ENCODE assay signal across 2 cellular contexts in the genomic region with DNA sequence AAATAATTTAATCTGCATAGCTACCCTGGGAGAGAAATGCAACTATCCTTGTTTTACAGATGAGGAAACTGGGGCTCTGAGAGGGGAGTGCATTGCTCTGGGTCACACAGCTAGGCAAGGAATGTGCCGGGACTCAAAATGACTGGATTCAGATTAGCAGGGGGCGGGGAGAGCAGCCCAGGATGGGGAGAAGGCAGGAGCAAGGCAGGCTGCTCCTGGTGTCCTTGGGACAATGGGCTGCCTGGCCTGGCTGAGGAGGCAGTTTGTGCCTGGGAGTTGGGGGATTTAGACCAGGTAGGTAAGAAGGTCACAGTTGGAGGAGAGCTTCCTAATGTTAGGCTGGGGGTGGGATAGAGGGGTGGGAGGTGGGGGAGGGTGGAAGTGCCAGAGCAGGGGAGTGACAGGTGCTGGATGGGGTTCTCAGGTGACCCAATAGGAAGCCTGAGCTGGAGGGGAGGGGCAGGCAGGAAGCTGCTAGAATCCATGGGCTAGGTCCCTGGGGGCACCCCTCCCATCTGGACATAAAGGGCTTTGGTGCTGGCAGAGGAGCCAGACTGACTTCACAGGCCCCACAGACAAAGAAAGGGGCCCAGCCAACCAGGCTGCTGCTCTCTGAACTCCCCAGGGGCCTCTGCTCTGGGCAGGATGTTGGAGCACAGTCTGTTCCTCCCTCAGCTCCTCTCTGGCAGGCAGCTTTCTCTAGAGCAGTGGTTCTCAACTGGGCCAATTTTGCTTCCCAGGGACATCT.
TF ChIP-seq lines count a peak whose summit lies in the region.

No MANE protein-coding gene starts in this region.

TF ChIP-seq in IMR-90, 13 proteins besides CTCF, POLR2A, EP300 and RAD21 (continued from another document):
- no peak for TF ChIP-seq SMC3 (IDR thresholded peaks at IDR 0.05; ENCODE audit: low read depth, low read length)
- no peak for TF ChIP-seq MAFK (IDR thresholded peaks at IDR 0.05; ENCODE audit: low read depth, low read length)
- no peak for TF ChIP-seq CHD1 (IDR thresholded peaks at IDR 0.05; ENCODE audit: low read depth, low read length)
- no peak for TF ChIP-seq FOS (IDR thresholded peaks at IDR 0.05; ENCODE audit: low read depth, low read length)
- TF ChIP-seq, protein P1, sequence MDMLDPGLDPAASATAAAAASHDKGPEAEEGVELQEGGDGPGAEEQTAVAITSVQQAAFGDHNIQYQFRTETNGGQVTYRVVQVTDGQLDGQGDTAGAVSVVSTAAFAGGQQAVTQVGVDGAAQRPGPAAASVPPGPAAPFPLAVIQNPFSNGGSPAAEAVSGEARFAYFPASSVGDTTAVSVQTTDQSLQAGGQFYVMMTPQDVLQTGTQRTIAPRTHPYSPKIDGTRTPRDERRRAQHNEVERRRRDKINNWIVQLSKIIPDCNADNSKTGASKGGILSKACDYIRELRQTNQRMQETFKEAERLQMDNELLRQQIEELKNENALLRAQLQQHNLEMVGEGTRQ (IDR thresholded peaks at IDR 0.05; ENCODE audit: low read depth, low read length) = no peak
- no peak for TF ChIP-seq RFX5 (IDR thresholded peaks at IDR 0.05; ENCODE audit: low read depth, low read length)
- TF ChIP-seq MAZ (IDR thresholded peaks at IDR 0.05; ENCODE audit: borderline replicate concordance, low read depth, low read length) = no peak
TF ChIP-seq in IMR-90: peak in this region for 0.

TF ChIP-seq in SK-N-SH treated with all-trans-retinoic acid at 6 μM for 48 hours, 23 proteins besides CTCF, POLR2A, EP300 and RAD21 (continued from another document):
- TF ChIP-seq ZFP3 (CRISPR knock-in tag; IDR thresholded peaks at IDR 0.05) = peak; percentile 82; the same call in 1 of the 2 replicates
